ENCODE assay signal across 26 cellular contexts in genomic region chr13:77391475-77391874, GRCh38.
"Had no signal": no experiment of that assay in that cellular context is flagged by ENCODE, and none has a peak within 500 bp of the region (broad histone marks: within the 10 kb centered on the region; RNA-seq: fewer than 3 reads in every experiment).

No MANE protein-coding gene starts in this region.

- DNase-seq: activated CD4-positive, alpha-beta T cell treated with anti-CD3 and anti-CD28 coated beads for 48 hours; activated CD4-positive, alpha-beta T cell treated with anti-CD3 and anti-CD28 coated beads, Interleukin-2, amount 50 U/mL, for 4 hours; activated CD4-positive, CD25-positive, alpha-beta regulatory T cell treated with anti-CD3 and anti-CD28 coated beads, Interleukin-2, amount 50 U/mL, for 72 hours; activated CD8-positive, alpha-beta T cell treated with anti-CD3 and anti-CD28 coated beads, Interleukin-2, amount 10 ng/mL, durations not matched to agents 7 days and 5 days; activated effector memory CD4-positive, alpha-beta T cell treated with Interleukin-2 at 50 U/mL for 16 hours; activated naive CD4-positive, alpha-beta T cell treated with Interleukin-2 at 50 U/mL for 16 hours; activated naive CD8-positive, alpha-beta T cell treated with anti-CD3 and anti-CD28 coated beads, Interleukin-2, amount 50 U/mL, for 24 hours; activated T-cell treated with anti-CD3 and anti-CD28 coated beads, Interleukin-2, amount 50 U/mL, for 24 hours; brain microvascular endothelial cell; cerebellar nuclear complex; NCI-H1092; NCI-H1417; NCI-H2029; NCI-H345; NCI-H510A; NCI-H69; NK-92 treated with Interleukin-12 subunit alpha and Interleukin-12 subunit beta, amount 100 ng/mL, for 24 hours; Peyer's patch; Right ventricle myocardium superior had no signal

- H3K4me1 Mint-ChIP-seq: WTC11 had no signal

- H3K4me3 ChIP-seq: Peyer's patch, SJSA1 had no signal

- H3K9ac ChIP-seq: KMS-11 had no signal

- H3K27me3 ChIP-seq: brain microvascular endothelial cell, Peyer's patch had no signal

- ATAC-seq: activated CD8-positive, alpha-beta T cell treated with anti-CD3 and anti-CD28 coated beads, Interleukin-2, amount 10 ng/mL, durations not matched to agents 7 days and 5 days; activated naive CD4-positive, alpha-beta T cell treated with anti-CD3 and anti-CD28 coated beads, Interleukin-2, amount 50 U/mL, for 72 hours; activated naive CD8-positive, alpha-beta T cell treated with anti-CD3 and anti-CD28 coated beads, Interleukin-2, amount 50 U/mL, for 24 hours; WTC11 had no signal

- H3K27me3 Mint-ChIP-seq: activated T-cell treated with anti-CD3 and anti-CD28 coated beads, Interleukin-2, amount 50 U/mL, for 24 hours had no signal

- H3K36me3 Mint-ChIP-seq: activated naive CD4-positive, alpha-beta T cell treated with anti-CD3 and anti-CD28 coated beads, Interleukin-2, amount 50 U/mL, for 72 hours; WTC11 had no signal

- H3K27ac Mint-ChIP-seq: activated CD8-positive, alpha-beta T cell treated with anti-CD3 and anti-CD28 coated beads, Interleukin-2, amount 10 ng/mL, durations not matched to agents 7 days and 5 days; activated naive CD4-positive, alpha-beta T cell treated with anti-CD3 and anti-CD28 coated beads, Interleukin-2, amount 50 U/mL, for 72 hours; activated naive CD8-positive, alpha-beta T cell treated with anti-CD3 and anti-CD28 coated beads, Interleukin-2, amount 50 U/mL, for 24 hours; activated T-cell treated with anti-CD3 and anti-CD28 coated beads, Interleukin-2, amount 50 U/mL, for 24 hours; activated T-helper 1 cell treated with anti-CD3 and anti-CD28 coated beads, Interleukin-12 subunit alpha, Interleukin-12 subunit beta, Interleukin-2, Interleukin-4 antibody, amounts not matched to agents 30 ng/mL and 10 ng/mL and 1 ng/mL, durations not matched to agents 14 hours and 24 hours and 36 hours; T-helper 1 cell treated with Interleukin-12 subunit alpha and Interleukin-12 subunit beta and Interleukin-4 antibody, amounts not matched to agents 30 μg/mL and 1 μg/mL, for 36 hours; WTC11 had no signal

- H3K4me1 ChIP-seq: Peyer's patch had no signal

- H3K27ac ChIP-seq: brain microvascular endothelial cell, KMS-11, Peyer's patch, RWPE1, SJSA1 had no signal

- H3K4me3 Mint-ChIP-seq: activated CD8-positive, alpha-beta T cell treated with anti-CD3 and anti-CD28 coated beads, Interleukin-2, amount 10 ng/mL, durations not matched to agents 7 days and 5 days; activated naive CD8-positive, alpha-beta T cell treated with anti-CD3 and anti-CD28 coated beads, Interleukin-2, amount 50 U/mL, for 24 hours; activated T-cell treated with anti-CD3 and anti-CD28 coated beads, Interleukin-2, amount 50 U/mL, for 24 hours; activated T-helper 1 cell treated with anti-CD3 and anti-CD28 coated beads, Interleukin-12 subunit alpha, Interleukin-12 subunit beta, Interleukin-2, Interleukin-4 antibody, amounts not matched to agents 30 ng/mL and 10 ng/mL and 1 ng/mL, durations not matched to agents 14 hours and 24 hours and 36 hours; T-helper 1 cell treated with Interleukin-12 subunit alpha and Interleukin-12 subunit beta and Interleukin-4 antibody, amounts not matched to agents 30 μg/mL and 1 μg/mL, for 36 hours; WTC11 had no signal

- H3K36me3 ChIP-seq: brain microvascular endothelial cell, Peyer's patch, SJSA1 had no signal

- H3K9me3 ChIP-seq: Peyer's patch, SJSA1 had no signal

- H3K9me3 Mint-ChIP-seq: activated naive CD4-positive, alpha-beta T cell treated with anti-CD3 and anti-CD28 coated beads, Interleukin-2, amount 50 U/mL, for 72 hours; activated naive CD8-positive, alpha-beta T cell treated with anti-CD3 and anti-CD28 coated beads, Interleukin-2, amount 50 U/mL, for 24 hours; activated T-cell treated with anti-CD3 and anti-CD28 coated beads, Interleukin-2, amount 50 U/mL, for 24 hours; activated T-helper 1 cell treated with anti-CD3 and anti-CD28 coated beads, Interleukin-12 subunit alpha, Interleukin-12 subunit beta, Interleukin-2, Interleukin-4 antibody, amounts not matched to agents 30 ng/mL and 10 ng/mL and 1 ng/mL, durations not matched to agents 14 hours and 24 hours and 36 hours; T-helper 1 cell treated with Interleukin-12 subunit alpha and Interleukin-12 subunit beta and Interleukin-4 antibody, amounts not matched to agents 30 μg/mL and 1 μg/mL, for 36 hours; WTC11 had no signal
